Comparison of ENCODE assay signal across 8 cellular contexts in the genomic region with DNA sequence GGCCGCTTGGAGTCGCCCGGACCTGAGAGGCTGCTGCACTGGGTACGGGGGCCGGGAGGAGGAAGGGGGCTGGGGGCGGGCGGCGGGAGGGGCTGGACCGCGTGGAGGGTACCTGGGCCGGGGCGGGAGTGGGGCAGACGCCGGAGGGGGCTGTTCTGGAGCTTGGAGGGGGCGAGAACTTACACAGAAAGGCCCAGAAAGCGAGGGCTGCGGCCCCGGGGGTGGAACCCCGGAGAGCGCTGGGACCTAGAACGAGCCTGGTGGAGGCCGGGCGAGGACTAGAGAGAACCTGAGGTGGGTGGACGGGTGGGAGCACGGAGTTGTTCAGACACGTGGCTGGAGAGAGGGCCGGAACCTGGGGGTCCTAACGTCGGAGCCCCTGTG. TPM values are rescaled to one million over a fixed set of nuclear protein-coding genes. Genes with fewer than 3 reads are reported as not detected.
DNase-seq lines count a peak whose midpoint lies in the region; ATAC-seq and TF ChIP-seq lines count a peak whose summit lies in the region.

No MANE protein-coding gene starts in this region.

- H3K9me3 ChIP-seq in adipocyte (ENCODE audit: control insufficient read depth, low read length): no peaks in the 10 kb centered on the region
- H3K9me3 ChIP-seq in thoracic aorta: no peaks in the 10 kb centered on the region

- no peak for DNase-seq in activated CD8-positive, alpha-beta memory T cell treated with anti-CD3 and anti-CD28 coated beads, Interleukin-2, amount 10 ng/mL, durations not matched to agents 7 days and 5 days
- DNase-seq in activated CD8-positive, alpha-beta memory T cell treated with anti-CD3 and anti-CD28 coated beads for 24 hours: no peak
- DNase-seq in adipocyte (ENCODE audit: low read depth) (no peak), left colon (no peak), thoracic aorta (ENCODE audit: low spot score) (no peak), NCI-H69 (lab: John Stamatoyannopoulos, UW) (no peak)

- peaks cover 49% of the 10 kb centered on the region for H3K4me1 Mint-ChIP-seq in activated CD8-positive, alpha-beta memory T cell treated with anti-CD3 and anti-CD28 coated beads, Interleukin-2, amount 10 ng/mL, durations not matched to agents 7 days and 5 days

- no peak for ATAC-seq in activated CD8-positive, alpha-beta memory T cell treated with anti-CD3 and anti-CD28 coated beads, Interleukin-2, amount 10 ng/mL, durations not matched to agents 7 days and 5 days
- ATAC-seq in left colon (peak; percentile 4), thoracic aorta (ENCODE audit: insufficient number of reproducible peaks, low FRiP score, low read depth) (no peak), GM21367 (IDR thresholded peaks at IDR 0.05; ENCODE audit: unreplicated experiment) (no peak), HG03097 (IDR thresholded peaks at IDR 0.05; ENCODE audit: low FRiP score, unreplicated experiment) (no peak)

- no peaks in the 10 kb centered on the region for H3K27me3 Mint-ChIP-seq in activated CD8-positive, alpha-beta memory T cell treated with anti-CD3 and anti-CD28 coated beads, Interleukin-2, amount 10 ng/mL, durations not matched to agents 7 days and 5 days

- TF ChIP-seq CTCF in thoracic aorta (IDR thresholded peaks at IDR 0.05): no peak

- peaks cover 9% of the 10 kb centered on the region for H3K36me3 Mint-ChIP-seq in activated CD8-positive, alpha-beta memory T cell treated with anti-CD3 and anti-CD28 coated beads, Interleukin-2, amount 10 ng/mL, durations not matched to agents 7 days and 5 days

- peak overlapping the region; percentile 91 for H3K9ac ChIP-seq in adipocyte (ENCODE audit: low read length)

- H3K4me3 ChIP-seq in adipocyte (ENCODE audit: low read length) (peak overlapping the region; percentile 92), thoracic aorta (peak overlapping the region; percentile 96)

- intact Hi-C loops in left colon (cut with DNase I, micrococcal nuclease): no loop called here

- H3K4me3 Mint-ChIP-seq in activated CD8-positive, alpha-beta memory T cell treated with anti-CD3 and anti-CD28 coated beads, Interleukin-2, amount 10 ng/mL, durations not matched to agents 7 days and 5 days: peak overlapping the region; percentile 87

- H3K36me3 ChIP-seq in adipocyte (ENCODE audit: control insufficient read depth, insufficient read depth, low read length, severe bottlenecking): peaks cover 13% of the 10 kb centered on the region
- H3K36me3 ChIP-seq in thoracic aorta: peaks cover 6% of the 10 kb centered on the region

- peaks cover 52% of the 10 kb centered on the region for H3K4me1 ChIP-seq in adipocyte (ENCODE audit: control insufficient read depth, insufficient read depth, low read length)
- peaks cover 51 to 61% of the 10 kb centered on the region in 2 donors for H3K4me1 ChIP-seq in thoracic aorta (ENCODE audit: control insufficient read depth in 1 of 2, low read depth in 2 of 2)

- peak overlapping the region; percentile 95 for H3K27ac Mint-ChIP-seq in activated CD8-positive, alpha-beta memory T cell treated with anti-CD3 and anti-CD28 coated beads, Interleukin-2, amount 10 ng/mL, durations not matched to agents 7 days and 5 days

- H3K27me3 ChIP-seq in adipocyte (replicated peaks; ENCODE audit: control insufficient read depth, insufficient read depth, low read length) (no peaks in the 10 kb centered on the region), thoracic aorta (replicated peaks; ENCODE audit: insufficient read depth) (no peaks in the 10 kb centered on the region)

- CTCF ChIA-PET in activated CD8-positive, alpha-beta memory T cell treated with anti-CD3 and anti-CD28 coated beads, Interleukin-2, amount 10 ng/mL, durations not matched to agents 7 days and 5 days (lab: Charles Lee): interaction anchor here (1.7 to 4.1 kb wide), 3 partner anchors 10 to 44 kb away, joined by 5 to 41 read pairs (median 21); partner anchors contain the start of genes FIZ1, U2AF2 and ZNF524

- no peaks in the 10 kb centered on the region for H3K9me3 Mint-ChIP-seq in activated CD8-positive, alpha-beta memory T cell treated with anti-CD3 and anti-CD28 coated beads, Interleukin-2, amount 10 ng/mL, durations not matched to agents 7 days and 5 days (ENCODE audit: low read depth)

- peak overlapping the region; percentile 89 to 92 for H3K27ac ChIP-seq in thoracic aorta

RNA-seq across cellular contexts. Expression of gene ZNF581, which starts 0.3 kb away (rescaled TPM):
- total RNA-seq in activated CD8-positive, alpha-beta memory T cell treated with anti-CD3 and anti-CD28 coated beads, Interleukin-2, amount 10 ng/mL, durations not matched to agents 7 days and 5 days: 10 to 100 TPM; 23.7 to 25.4 TPM
- 10 to 100 TPM; 15.2 to 18.7 TPM for total RNA-seq in left colon
- total RNA-seq in thoracic aorta: 10 to 100 TPM in 1 of 2 donors, 1 to 10 TPM in 1; 6.7 to 23.8 TPM

RNA-seq across cellular contexts. Expression of gene ZNF580, which starts 2.9 kb away (rescaled TPM):
- 10 to 100 TPM; 33.1 to 33.7 TPM for total RNA-seq in activated CD8-positive, alpha-beta memory T cell treated with anti-CD3 and anti-CD28 coated beads, Interleukin-2, amount 10 ng/mL, durations not matched to agents 7 days and 5 days
- total RNA-seq in left colon: 10 to 100 TPM; 22.5 to 23.3 TPM
- total RNA-seq in thoracic aorta: 10 to 100 TPM; 46.0 to 65.5 TPM

RNA-seq across cellular contexts. Expression of gene CCDC106, which starts 4.3 kb away (rescaled TPM):
- total RNA-seq in activated CD8-positive, alpha-beta memory T cell treated with anti-CD3 and anti-CD28 coated beads, Interleukin-2, amount 10 ng/mL, durations not matched to agents 7 days and 5 days: 1 to 10 TPM; 5.9 TPM
- total RNA-seq in left colon: 1 to 10 TPM; 6.2 to 6.7 TPM
- 10 to 100 TPM; 10.5 to 14.8 TPM for total RNA-seq in thoracic aorta

RNA-seq across cellular contexts. Expression of gene U2AF2, which starts 11.1 kb away (rescaled TPM):
- 100 to 1,000 TPM; 284 to 324 TPM for total RNA-seq in activated CD8-positive, alpha-beta memory T cell treated with anti-CD3 and anti-CD28 coated beads, Interleukin-2, amount 10 ng/mL, durations not matched to agents 7 days and 5 days
- total RNA-seq in left colon (100 to 1,000 TPM; 142 to 167 TPM), thoracic aorta (100 to 1,000 TPM in 1 of 2 donors, 10 to 100 TPM in 1; 77.3 to 106 TPM)

RNA-seq across cellular contexts. Expression of gene ZNF784, which starts 19.4 kb away (rescaled TPM):
- total RNA-seq in activated CD8-positive, alpha-beta memory T cell treated with anti-CD3 and anti-CD28 coated beads, Interleukin-2, amount 10 ng/mL, durations not matched to agents 7 days and 5 days: 1 to 10 TPM; 5.1 to 7.3 TPM
- total RNA-seq in left colon: 10 to 100 TPM in 1 of 2 donors, 1 to 10 TPM in 1; 8.6 to 11.6 TPM
- 10 to 100 TPM in 1 of 2 donors, 1 to 10 TPM in 1; 8.5 to 13.0 TPM for total RNA-seq in thoracic aorta
